ENCODE assay signal across 1 cellular context in genomic region chrX:101029665-101030064, GRCh38.
TF ChIP-seq lines count a peak whose summit lies in the region.

No MANE protein-coding gene starts in this region.

TF ChIP-seq in K562, 482 proteins besides CTCF, POLR2A, EP300 and RAD21:
- TF ChIP-seq ARID3A (IDR thresholded peaks at IDR 0.05; ENCODE audit: borderline replicate concordance, low read depth, low read length) (no peak), MXD1 (CRISPR knock-in tag; IDR thresholded peaks at IDR 0.05; ENCODE audit: borderline replicate concordance, poor library complexity, severe bottlenecking) (no peak), CLOCK (CRISPR knock-in tag; IDR thresholded peaks at IDR 0.05; ENCODE audit: borderline replicate concordance) (no peak), ZFP30 (CRISPR knock-in tag; IDR thresholded peaks at IDR 0.05; ENCODE audit: borderline replicate concordance) (no peak), CBFA2T3 (IDR thresholded peaks at IDR 0.05) (peak; percentile 38), YY1 (IDR thresholded peaks at IDR 0.05; ENCODE audit: borderline replicate concordance in 1 of 3, control insufficient read depth in 1 of 3, extremely low read depth in 1 of 3, insufficient read depth in 3 of 3, insufficient read length in 1 of 3, insufficient replicate concordance in 2 of 3, low read depth in 1 of 3, low read length in 2 of 3) (no peak), PHTF2 (CRISPR knock-in tag; IDR thresholded peaks at IDR 0.05) (no peak), HDGF (IDR thresholded peaks at IDR 0.05) (no peak)
